In genomic region chr11:130180491-130180890, GRCh38 we compare ENCODE assay signal across 1 cellular context.
TF ChIP-seq lines count a peak whose summit lies in the region.

No MANE protein-coding gene starts in this region.

TF ChIP-seq in A549, 52 proteins besides CTCF, POLR2A, EP300 and RAD21 (continued from another document):
- TF ChIP-seq, protein P1, sequence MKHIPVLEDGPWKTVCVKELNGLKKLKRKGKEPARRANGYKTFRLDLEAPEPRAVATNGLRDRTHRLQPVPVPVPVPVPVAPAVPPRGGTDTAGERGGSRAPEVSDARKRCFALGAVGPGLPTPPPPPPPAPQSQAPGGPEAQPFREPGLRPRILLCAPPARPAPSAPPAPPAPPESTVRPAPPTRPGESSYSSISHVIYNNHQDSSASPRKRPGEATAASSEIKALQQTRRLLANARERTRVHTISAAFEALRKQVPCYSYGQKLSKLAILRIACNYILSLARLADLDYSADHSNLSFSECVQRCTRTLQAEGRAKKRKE (CRISPR knock-in tag; IDR thresholded peaks at IDR 0.05; ENCODE audit: low read depth): no peak
- TF ChIP-seq GATA3 (IDR thresholded peaks at IDR 0.05; ENCODE audit: borderline replicate concordance) (no peak), MAX (IDR thresholded peaks at IDR 0.05) (no peak), HOXA7 (CRISPR knock-in tag; IDR thresholded peaks at IDR 0.05) (no peak), USF2 (IDR thresholded peaks at IDR 0.05) (no peak), MAFK (IDR thresholded peaks at IDR 0.05; ENCODE audit: partially characterized antibody) (peak; percentile 52)
TF ChIP-seq in A549: peak in this region for 1.
